ENCODE assay signal across 1 cellular context in the genomic region with DNA sequence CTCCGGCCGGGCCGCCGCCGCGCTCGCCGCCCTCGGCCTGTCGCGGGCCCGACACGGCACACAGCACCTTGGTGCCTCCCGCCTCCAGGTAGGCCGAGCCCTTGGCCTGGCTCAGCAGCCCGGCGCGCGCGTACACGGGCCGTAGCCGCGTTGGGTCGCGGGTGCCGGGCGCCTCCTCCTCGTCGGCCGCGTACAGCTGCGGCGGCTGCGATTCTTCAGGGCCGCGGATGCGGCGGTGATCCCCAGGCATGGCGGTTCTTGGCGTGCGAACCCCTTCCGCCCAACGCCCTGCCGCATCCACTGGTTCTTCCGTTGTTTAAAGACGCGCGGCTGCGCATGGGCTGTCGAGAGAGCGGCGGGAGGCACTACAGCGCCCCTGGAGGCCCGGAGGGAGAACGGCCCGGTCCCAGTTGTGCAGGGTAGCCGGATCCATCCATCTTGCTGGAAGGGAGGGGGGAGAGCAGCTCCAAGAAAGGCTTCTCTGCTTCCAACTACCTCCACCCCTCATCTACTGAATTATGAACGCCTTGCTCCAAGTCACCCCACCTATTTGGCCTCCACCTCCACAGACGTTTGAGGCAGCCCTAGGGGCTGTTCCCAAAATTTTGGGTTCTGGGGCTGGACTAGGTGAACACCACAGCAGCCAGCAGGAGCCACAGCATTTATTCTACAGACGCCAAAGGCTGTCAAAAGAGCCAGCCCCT.
A peak's percentile ranks its signal among the peaks of the same experiment; 100 is the strongest.
TF ChIP-seq lines count a peak whose summit lies in the region.

TSS of gene EXOSC6 (minus strand) at position 290 of the 704 bp plus-strand sequence. CDS start at position 250, 40 bp downstream.

TF ChIP-seq in WTC11, 78 proteins besides CTCF, POLR2A, EP300 and RAD21 (continued from another document and continues in another):
- TF ChIP-seq ZNF281 (CRISPR knock-in tag; IDR thresholded peaks at IDR 0.05) = peak; percentile 93
- TF ChIP-seq NFE2L1 (CRISPR knock-in tag; IDR thresholded peaks at IDR 0.05) = peak; percentile 70; the same call in 1 of the 2 replicates
- no peak for TF ChIP-seq GTF2I (CRISPR knock-in tag; conservative IDR thresholded peaks at IDR 0.05)
- peak; percentile 30; the same call in 1 of the 2 replicates for TF ChIP-seq ESRRA (CRISPR knock-in tag; IDR thresholded peaks at IDR 0.05; ENCODE audit: borderline replicate concordance)
- 0 out of 2 replicates have a peak, but pooled peaks have one; percentile 39 for TF ChIP-seq NR1H2 (CRISPR knock-in tag; IDR thresholded peaks at IDR 0.05)
- TF ChIP-seq ZBTB21 (CRISPR knock-in tag; IDR thresholded peaks at IDR 0.05; ENCODE audit: borderline replicate concordance) = peak; percentile 97
- no peak for TF ChIP-seq JAZF1 (CRISPR knock-in tag; IDR thresholded peaks at IDR 0.05)
- TF ChIP-seq, protein P1, sequence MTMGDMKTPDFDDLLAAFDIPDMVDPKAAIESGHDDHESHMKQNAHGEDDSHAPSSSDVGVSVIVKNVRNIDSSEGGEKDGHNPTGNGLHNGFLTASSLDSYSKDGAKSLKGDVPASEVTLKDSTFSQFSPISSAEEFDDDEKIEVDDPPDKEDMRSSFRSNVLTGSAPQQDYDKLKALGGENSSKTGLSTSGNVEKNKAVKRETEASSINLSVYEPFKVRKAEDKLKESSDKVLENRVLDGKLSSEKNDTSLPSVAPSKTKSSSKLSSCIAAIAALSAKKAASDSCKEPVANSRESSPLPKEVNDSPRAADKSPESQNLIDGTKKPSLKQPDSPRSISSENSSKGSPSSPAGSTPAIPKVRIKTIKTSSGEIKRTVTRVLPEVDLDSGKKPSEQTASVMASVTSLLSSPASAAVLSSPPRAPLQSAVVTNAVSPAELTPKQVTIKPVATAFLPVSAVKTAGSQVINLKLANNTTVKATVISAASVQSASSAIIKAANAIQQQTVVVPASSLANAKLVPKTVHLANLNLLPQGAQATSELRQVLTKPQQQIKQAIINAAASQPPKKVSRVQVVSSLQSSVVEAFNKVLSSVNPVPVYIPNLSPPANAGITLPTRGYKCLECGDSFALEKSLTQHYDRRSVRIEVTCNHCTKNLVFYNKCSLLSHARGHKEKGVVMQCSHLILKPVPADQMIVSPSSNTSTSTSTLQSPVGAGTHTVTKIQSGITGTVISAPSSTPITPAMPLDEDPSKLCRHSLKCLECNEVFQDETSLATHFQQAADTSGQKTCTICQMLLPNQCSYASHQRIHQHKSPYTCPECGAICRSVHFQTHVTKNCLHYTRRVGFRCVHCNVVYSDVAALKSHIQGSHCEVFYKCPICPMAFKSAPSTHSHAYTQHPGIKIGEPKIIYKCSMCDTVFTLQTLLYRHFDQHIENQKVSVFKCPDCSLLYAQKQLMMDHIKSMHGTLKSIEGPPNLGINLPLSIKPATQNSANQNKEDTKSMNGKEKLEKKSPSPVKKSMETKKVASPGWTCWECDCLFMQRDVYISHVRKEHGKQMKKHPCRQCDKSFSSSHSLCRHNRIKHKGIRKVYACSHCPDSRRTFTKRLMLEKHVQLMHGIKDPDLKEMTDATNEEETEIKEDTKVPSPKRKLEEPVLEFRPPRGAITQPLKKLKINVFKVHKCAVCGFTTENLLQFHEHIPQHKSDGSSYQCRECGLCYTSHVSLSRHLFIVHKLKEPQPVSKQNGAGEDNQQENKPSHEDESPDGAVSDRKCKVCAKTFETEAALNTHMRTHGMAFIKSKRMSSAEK (CRISPR knock-in tag; IDR thresholded peaks at IDR 0.05; ENCODE audit: borderline replicate concordance) = peak; percentile 94
- TF ChIP-seq MAX (CRISPR knock-in tag; IDR thresholded peaks at IDR 0.05) = peak; percentile 74; the same call in 1 of the 2 replicates
- TF ChIP-seq PRDM15 (CRISPR knock-in tag; IDR thresholded peaks at IDR 0.05) = no peak
- TF ChIP-seq ZNF121 (CRISPR knock-in tag; IDR thresholded peaks at IDR 0.05) = peak; percentile 63
- peak; percentile 79 for TF ChIP-seq SP1 (CRISPR knock-in tag; conservative IDR thresholded peaks at IDR 0.05)
- peak; percentile 83; the same call in 1 of the 2 replicates for TF ChIP-seq ATF1 (CRISPR knock-in tag; IDR thresholded peaks at IDR 0.05)
- no peak for TF ChIP-seq TCF7 (CRISPR knock-in tag; IDR thresholded peaks at IDR 0.05; ENCODE audit: low read depth)
- TF ChIP-seq, protein P2, sequence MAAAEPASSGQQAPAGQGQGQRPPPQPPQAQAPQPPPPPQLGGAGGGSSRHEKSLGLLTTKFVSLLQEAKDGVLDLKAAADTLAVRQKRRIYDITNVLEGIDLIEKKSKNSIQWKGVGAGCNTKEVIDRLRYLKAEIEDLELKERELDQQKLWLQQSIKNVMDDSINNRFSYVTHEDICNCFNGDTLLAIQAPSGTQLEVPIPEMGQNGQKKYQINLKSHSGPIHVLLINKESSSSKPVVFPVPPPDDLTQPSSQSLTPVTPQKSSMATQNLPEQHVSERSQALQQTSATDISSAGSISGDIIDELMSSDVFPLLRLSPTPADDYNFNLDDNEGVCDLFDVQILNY (CRISPR knock-in tag; IDR thresholded peaks at IDR 0.05) = peak; percentile 94
- peak; percentile 95 for TF ChIP-seq TP53 (CRISPR knock-in tag; IDR thresholded peaks at IDR 0.05)
- TF ChIP-seq FOXK1 (CRISPR knock-in tag; IDR thresholded peaks at IDR 0.05) = peak; percentile 97
- peak; percentile 90; the same call in 1 of the 2 replicates for TF ChIP-seq STAT6 (CRISPR knock-in tag; conservative IDR thresholded peaks at IDR 0.05; ENCODE audit: low read depth)
- TF ChIP-seq FOXJ3 (CRISPR knock-in tag; IDR thresholded peaks at IDR 0.05; ENCODE audit: borderline replicate concordance) = no peak
- TF ChIP-seq ETV6 (CRISPR knock-in tag; IDR thresholded peaks at IDR 0.05) = peak; percentile 98
- peak; percentile 98 for TF ChIP-seq ZNF138 (CRISPR knock-in tag; conservative IDR thresholded peaks at IDR 0.05)
- peak; percentile 91 for TF ChIP-seq TEAD1 (CRISPR knock-in tag; IDR thresholded peaks at IDR 0.05)
- TF ChIP-seq AFF4 (CRISPR knock-in tag; IDR thresholded peaks at IDR 0.05; ENCODE audit: borderline replicate concordance) = peak; percentile 97
- peak; percentile 58; the same call in 1 of the 2 replicates for TF ChIP-seq NR2C2 (CRISPR knock-in tag; IDR thresholded peaks at IDR 0.05)
- TF ChIP-seq FOXP1 (CRISPR knock-in tag; IDR thresholded peaks at IDR 0.05; ENCODE audit: borderline replicate concordance) = peak; percentile 96
- no peak for TF ChIP-seq ERG (CRISPR knock-in tag; IDR thresholded peaks at IDR 0.05)
- TF ChIP-seq RORB (CRISPR knock-in tag; IDR thresholded peaks at IDR 0.05) = no peak
